Comparison of ENCODE assay signal across 12 cellular contexts in the genomic region with DNA sequence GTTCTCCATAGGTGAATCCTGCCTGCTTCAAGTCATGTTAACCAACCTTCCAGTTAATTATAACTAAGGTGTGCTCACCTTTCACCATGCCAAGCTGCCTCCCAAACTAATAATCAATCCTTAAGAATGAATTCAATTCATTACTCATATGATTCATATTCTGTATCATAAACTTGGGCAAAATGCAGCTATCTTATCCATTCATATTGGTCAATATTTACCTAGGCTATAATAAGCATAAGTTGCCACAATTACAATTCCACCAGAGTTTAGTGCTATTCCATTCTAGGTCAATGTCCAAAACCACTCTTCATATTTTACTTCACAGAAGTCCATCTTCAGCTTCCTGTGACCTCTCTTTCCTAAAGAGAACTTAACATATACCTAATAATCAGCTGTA. TPM values are rescaled to one million over a fixed set of nuclear protein-coding genes. Genes with fewer than 3 reads are reported as not detected.
A peak's percentile ranks its signal among the peaks of the same experiment; 100 is the strongest.
DNase-seq lines count a peak whose midpoint lies in the region; ATAC-seq and TF ChIP-seq lines count a peak whose summit lies in the region.
"Had no signal": no experiment of that assay in that cellular context is flagged by ENCODE, and none has a peak within 500 bp of the region (broad histone marks: within the 10 kb centered on the region; RNA-seq: fewer than 3 reads in every experiment).

No MANE protein-coding gene starts in this region.

- H3K9me3 ChIP-seq in OCI-LY3 (ENCODE audit: insufficient read depth, low read length) (no peaks in the 10 kb centered on the region; the same call in 1 of the 2 replicates), colonic mucosa (no peaks in the 10 kb centered on the region)

- H3K36me3 ChIP-seq in OCI-LY3 (replicated peaks; ENCODE audit: low read depth, low read length) (peaks cover 12% of the 10 kb centered on the region), colonic mucosa (no peaks in the 10 kb centered on the region)

- intact Hi-C loops in colonic mucosa (cut with DNase I) = no loop called here

- peaks cover 100% of the 10 kb centered on the region for H3K79me2 ChIP-seq in OCI-LY3 (ENCODE audit: low read length)

- peak overlapping the region; percentile 91 for H3K27ac Mint-ChIP-seq in T-helper 1 cell treated with Interleukin-12 subunit alpha and Interleukin-12 subunit beta and Interleukin-4 antibody, amounts not matched to agents 30 μg/mL and 1 μg/mL, for 36 hours
- peak overlapping the region; percentile 90 for H3K27ac Mint-ChIP-seq in stimulated activated effector memory CD8-positive, alpha-beta T cell treated with anti-CD3 and anti-CD28 coated beads, Interleukin-12 subunit alpha, Interleukin-12 subunit beta, amount 100 ng/mL, for 72 hours
- H3K27ac Mint-ChIP-seq: nephron had no signal

- H3K4me3 Mint-ChIP-seq in T-helper 1 cell treated with Interleukin-12 subunit alpha and Interleukin-12 subunit beta and Interleukin-4 antibody, amounts not matched to agents 30 μg/mL and 1 μg/mL, for 36 hours = peak overlapping the region; percentile 75
- H3K4me3 Mint-ChIP-seq in stimulated activated effector memory CD8-positive, alpha-beta T cell treated with anti-CD3 and anti-CD28 coated beads, Interleukin-12 subunit alpha, Interleukin-12 subunit beta, amount 100 ng/mL, for 72 hours = peak overlapping the region; percentile 67
- H3K4me3 Mint-ChIP-seq: nephron had no signal

- H3K36me3 Mint-ChIP-seq in T-helper 1 cell treated with Interleukin-12 subunit alpha and Interleukin-12 subunit beta and Interleukin-4 antibody, amounts not matched to agents 30 μg/mL and 1 μg/mL, for 36 hours (ENCODE audit: low read depth) = peaks cover 16% of the 10 kb centered on the region
- H3K36me3 Mint-ChIP-seq in stimulated activated effector memory CD8-positive, alpha-beta T cell treated with anti-CD3 and anti-CD28 coated beads, Interleukin-12 subunit alpha, Interleukin-12 subunit beta, amount 100 ng/mL, for 72 hours = peaks cover 29% of the 10 kb centered on the region

- H2AFZ ChIP-seq in OCI-LY3 (ENCODE audit: low read depth, low read length) = no peak overlapping the region

- H3K4me1 Mint-ChIP-seq in T-helper 1 cell treated with Interleukin-12 subunit alpha and Interleukin-12 subunit beta and Interleukin-4 antibody, amounts not matched to agents 30 μg/mL and 1 μg/mL, for 36 hours (ENCODE audit: low read depth) = peaks cover 55% of the 10 kb centered on the region
- H3K4me1 Mint-ChIP-seq in stimulated activated effector memory CD8-positive, alpha-beta T cell treated with anti-CD3 and anti-CD28 coated beads, Interleukin-12 subunit alpha, Interleukin-12 subunit beta, amount 100 ng/mL, for 72 hours = peaks cover 55% of the 10 kb centered on the region

- H3K27me3 ChIP-seq in OCI-LY3 (ENCODE audit: low read depth, low read length) (no peaks in the 10 kb centered on the region), colonic mucosa (no peaks in the 10 kb centered on the region)

- no peak for ATAC-seq in stimulated activated effector memory CD8-positive, alpha-beta T cell treated with anti-CD3 and anti-CD28 coated beads, Interleukin-12 subunit alpha, Interleukin-12 subunit beta, amount 100 ng/mL, for 72 hours

- no peak overlapping the region for H3K9ac ChIP-seq in OCI-LY3 (ENCODE audit: low read length)
- peak overlapping the region in 1 of 2 donors; percentile 59 for H3K9ac ChIP-seq in colonic mucosa (ENCODE audit: low read depth in 2 of 2, low read length in 2 of 2)

- peaks cover 87% of the 10 kb centered on the region for H4K20me1 ChIP-seq in OCI-LY3 (ENCODE audit: insufficient read depth, low read length)

- peak overlapping the region; percentile 40 for H3K4me2 ChIP-seq in OCI-LY3 (ENCODE audit: low read length)

- H3K4me1 ChIP-seq in OCI-LY3 (ENCODE audit: low read length) (peaks cover 42% of the 10 kb centered on the region), colonic mucosa (peaks cover 8% of the 10 kb centered on the region)

- H3K4me3 ChIP-seq in OCI-LY3 (ENCODE audit: low read length) (no peak overlapping the region), colonic mucosa (no peak overlapping the region)

- no peak for DNase-seq in T-helper 1 cell
- no peak for DNase-seq in colonic mucosa
- no peak for DNase-seq in stimulated activated effector memory CD8-positive, alpha-beta T cell treated with anti-CD3 and anti-CD28 coated beads, Interleukin-12 subunit alpha, Interleukin-12 subunit beta, amount 100 ng/mL, for 72 hours (ENCODE audit: low spot score in 2 of 2)
- DNase-seq in NCI-H345 (lab: John Stamatoyannopoulos, UW) = no peak
- no peak for DNase-seq in DMS 273 (lab: John Stamatoyannopoulos, UW; ENCODE audit: unreplicated experiment)
- DNase-seq in NCI-H2196 treated with DMSO at 0.1 percent for 48 hours (lab: John Stamatoyannopoulos, UW; ENCODE audit: unreplicated experiment) = no peak
- DNase-seq: DMS79, NCI-H1105 treated with DMSO at 0.1 percent for 48 hours, SW 1271 had no signal

- no peak for TF ChIP-seq CTCF in OCI-LY3 (IDR thresholded peaks at IDR 0.05; ENCODE audit: low read depth, low read length)
- no peak for TF ChIP-seq CTCF in colonic mucosa (IDR thresholded peaks at IDR 0.05)

- no peaks in the 10 kb centered on the region for H3K9me3 Mint-ChIP-seq in T-helper 1 cell treated with Interleukin-12 subunit alpha and Interleukin-12 subunit beta and Interleukin-4 antibody, amounts not matched to agents 30 μg/mL and 1 μg/mL, for 36 hours
- H3K9me3 Mint-ChIP-seq in stimulated activated effector memory CD8-positive, alpha-beta T cell treated with anti-CD3 and anti-CD28 coated beads, Interleukin-12 subunit alpha, Interleukin-12 subunit beta, amount 100 ng/mL, for 72 hours = no peaks in the 10 kb centered on the region

- H3K27me3 Mint-ChIP-seq in T-helper 1 cell treated with Interleukin-12 subunit alpha and Interleukin-12 subunit beta and Interleukin-4 antibody, amounts not matched to agents 30 μg/mL and 1 μg/mL, for 36 hours (ENCODE audit: low read depth) = no peaks in the 10 kb centered on the region

- H3K27ac ChIP-seq in OCI-LY3 (ENCODE audit: low read length) (no peak overlapping the region), colonic mucosa (peak overlapping the region; percentile 68)

RNA-seq across cellular contexts. Expression of a gene that starts 13.4 kb away (rescaled TPM):
- total RNA-seq in colonic mucosa = 100 to 1,000 TPM in 1 of 2 donors, 10 to 100 TPM in 1; 72.2 to 120 TPM

RNA-seq across cellular contexts. Expression of a gene that starts 55.6 kb away (rescaled TPM):
- total RNA-seq in colonic mucosa = 1 to 10 TPM; 5.8 to 7.5 TPM
